8 cellular contexts compared by ENCODE assay signal in the genomic region with DNA sequence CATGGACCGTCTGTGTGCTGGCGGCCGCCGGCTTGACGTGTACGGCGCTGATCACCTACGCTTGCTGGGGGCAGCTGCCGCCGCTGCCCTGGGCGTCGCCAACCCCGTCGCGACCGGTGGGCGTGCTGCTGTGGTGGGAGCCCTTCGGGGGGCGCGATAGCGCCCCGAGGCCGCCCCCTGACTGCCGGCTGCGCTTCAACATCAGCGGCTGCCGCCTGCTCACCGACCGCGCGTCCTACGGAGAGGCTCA. TPM values are rescaled to one million over a fixed set of nuclear protein-coding genes. Genes with fewer than 3 reads are reported as not detected.
DNase-seq lines count a peak whose midpoint lies in the region; FAIRE-seq and TF ChIP-seq lines count a peak whose summit lies in the region.

No MANE protein-coding gene starts in this region.

- H2BK20ac ChIP-seq in H1 (ENCODE audit: low read length): no peak overlapping the region

- H3K9me3 ChIP-seq in KOPT-K1 (ENCODE audit: insufficient read depth, low read length, poor library complexity, severe bottlenecking) (no peaks in the 10 kb centered on the region), H1 (ENCODE audit: insufficient read depth in 2 of 2, low read depth in 1 of 2, low read length in 1 of 2) (no peaks in the 10 kb centered on the region), neutrophil (no peaks in the 10 kb centered on the region)

- peak overlapping the region; percentile 43; the same call in 1 of the 2 replicates for H2AFZ ChIP-seq in H1 (ENCODE audit: low read length)

- TF ChIP-seq RAD21 in H1 (IDR thresholded peaks at IDR 0.05 in 1 of 2, conservative IDR thresholded peaks at IDR 0.05 in 1 of 2; ENCODE audit: low read depth in 2 of 2, low read length in 2 of 2): no peak

- no peak overlapping the region for H3K4ac ChIP-seq in H1 (replicated peaks; ENCODE audit: insufficient read length, low read depth, low read length)

- H4K8ac ChIP-seq in H1 (ENCODE audit: extremely low read depth, insufficient read depth, low read length): peak overlapping the region; percentile 78

- no peak overlapping the region for H2BK120ac ChIP-seq in H1 (replicated peaks; ENCODE audit: low read depth, low read length)

- no peak overlapping the region for H2AK5ac ChIP-seq in H1 (ENCODE audit: low read depth, low read length)

- H4K5ac ChIP-seq in H1 (ENCODE audit: insufficient read length, low read depth, low read length): no peak overlapping the region

- POLR2A ChIA-PET in H1 (lab: Charles Lee; ENCODE audit: partially characterized antibody): interaction anchor here (0.9 to 1.2 kb wide), 4 partner anchors 23 to 523 kb away, joined by 3 read pairs; a partner anchor contains a TSS

- H3K56ac ChIP-seq in H1 (replicated peaks; ENCODE audit: insufficient read length, low read depth, low read length): no peak overlapping the region

- H2BK15ac ChIP-seq in H1 (ENCODE audit: low read length): no peak overlapping the region

- TF ChIP-seq POLR2A in H1 (IDR thresholded peaks at IDR 0.05; ENCODE audit: control extremely low read depth in 1 of 2, low read depth in 2 of 2, low read length in 2 of 2): no peak

- H2BK5ac ChIP-seq in H1 (ENCODE audit: low read depth, low read length): no peak overlapping the region

- intact Hi-C loops in posterior cingulate gyrus (cut with DNase I): no loop called here

- H3K18ac ChIP-seq in H1 (ENCODE audit: extremely low read depth, low read length): no peak overlapping the region

- no peaks in the 10 kb centered on the region for H3K79me2 ChIP-seq in H1 (ENCODE audit: control insufficient read depth in 1 of 2, insufficient read depth in 2 of 2, low read length in 2 of 2)

- peak overlapping the region; percentile 68 to 87 for H3K4me2 ChIP-seq in H1 (ENCODE audit: insufficient read depth in 1 of 2, low read depth in 2 of 2, low read length in 2 of 2)

- H2BK12ac ChIP-seq in H1 (ENCODE audit: low read depth, low read length): no peak overlapping the region

- no peak overlapping the region for H3K23ac ChIP-seq in H1 (ENCODE audit: insufficient read length)

- H3K27me3 ChIP-seq in H1 (replicated peaks in 1 of 4; ENCODE audit: control insufficient read depth in 3 of 4, extremely low read depth in 1 of 4, insufficient read depth in 3 of 4, low read length in 3 of 4) (peaks cover 6 to 20% (median 18%) of the 10 kb centered on the region in 4 experiments), neutrophil (no peaks in the 10 kb centered on the region)

- DNase-seq in activated T-cell treated with anti-CD3 and anti-CD28 coated beads for 4 hours (peak; percentile 1), H1 (ENCODE audit: low read depth in 1 of 2, low spot score in 2 of 2) (no peak), GF-D8 (lab: John Stamatoyannopoulos, UW) (no peak), OCI-M1 (lab: John Stamatoyannopoulos, UW) (no peak), posterior cingulate gyrus (no peak)
- no peak for DNase-seq in activated T-cell treated with anti-CD3 and anti-CD28 coated beads, Interleukin-2, amount 50 U/mL, for 1 hour

- CTCF ChIA-PET in H1 (lab: Charles Lee; ENCODE audit: partially characterized antibody): interaction anchor here (0.8 to 1.4 kb wide), 3 partner anchors 11 to 772 kb away, joined by 3 to 4 read pairs (median 3); no protein-coding TSS in a partner anchor

- 0 out of 2 replicates have a peak, but pooled peaks cover 2% of the 10 kb centered on the region for H3K79me1 ChIP-seq in H1 (ENCODE audit: low read depth, low read length)

- WGBS in H1 (ENCODE audit: extremely low coverage in 1 of 2, insufficient coverage in 1 of 2, insufficient read length in 1 of 2, insufficient replicate concordance in 2 of 2, low coverage in 1 of 2, low lambda C conversion rate in 2 of 2, missing lambda C conversion rate in 1 of 2), 2 experiments: 0% methylated on average over 3 of the region's 32 CpGs; no CpG with 5 or more reads in 1 of the 2 experiments

- H4K20me1 ChIP-seq in H1 (replicated peaks in 1 of 2; ENCODE audit: control insufficient read depth in 1 of 2, insufficient read depth in 2 of 2, low read length in 2 of 2): peaks cover 0 to 3% of the 10 kb centered on the region in 2 experiments

- H3K14ac ChIP-seq in H1 (ENCODE audit: insufficient read length): no peak overlapping the region

- no peak overlapping the region for H4K91ac ChIP-seq in H1 (replicated peaks; ENCODE audit: insufficient read length, low read length)

- H3K27ac ChIP-seq in KOPT-K1 (ENCODE audit: low read depth, low read length, poor library complexity, severe bottlenecking): peak overlapping the region; percentile 95
- no peak overlapping the region for H3K27ac ChIP-seq in H1 (ENCODE audit: low read depth, low read length)
- H3K27ac ChIP-seq in neutrophil: peak overlapping the region; percentile 92

- H3K36me3 ChIP-seq in KOPT-K1 (ENCODE audit: insufficient read depth, low read length) (peaks cover 28% of the 10 kb centered on the region), H1 (ENCODE audit: control insufficient read depth in 2 of 4, insufficient read depth in 4 of 4, low read length in 3 of 4) (no peaks in the 10 kb centered on the region), neutrophil (no peaks in the 10 kb centered on the region)

- TF ChIP-seq CTCF in H1 (IDR thresholded peaks at IDR 0.05; ENCODE audit: control extremely low read depth in 1 of 3, insufficient read depth in 1 of 3, low read depth in 1 of 3, low read length in 3 of 3): no peak
- no peak for TF ChIP-seq CTCF in neutrophil (IDR thresholded peaks at IDR 0.05)

- no peak for FAIRE-seq in H1 (lab: Jason Lieb, UNC)

- H3K4me1 ChIP-seq in H1 (replicated peaks in 1 of 4; ENCODE audit: control insufficient read depth in 3 of 4, insufficient read depth in 4 of 4, low read length in 3 of 4): peaks cover 5 to 9% (median 8%) of the 10 kb centered on the region in 4 experiments; a peak in 6 of 7 replicates
- H3K4me1 ChIP-seq in neutrophil (ENCODE audit: control insufficient read depth in 1 of 2, insufficient read depth in 1 of 2, low read depth in 1 of 2, low read length in 1 of 2): peaks cover 52 to 56% of the 10 kb centered on the region in 2 experiments

- peak overlapping the region; percentile 50 to 75 (median 57) for H3K4me3 ChIP-seq in H1 (ENCODE audit: extremely low read depth in 1 of 4, insufficient read depth in 2 of 4, low read depth in 3 of 4, low read length in 4 of 4)
- H3K4me3 ChIP-seq in neutrophil (ENCODE audit: low read depth in 1 of 2, low read length in 1 of 2): peak overlapping the region; percentile 79 to 82

- H3K9ac ChIP-seq in H1 (replicated peaks in 1 of 4; ENCODE audit: extremely low read depth in 1 of 4, low read depth in 3 of 4, low read length in 3 of 4): peak overlapping the region in 3 of 4 experiments; percentile 27 to 79 (median 46); a peak in 5 of 7 replicates

- no peak for TF ChIP-seq EP300 in H1 (IDR thresholded peaks at IDR 0.05; ENCODE audit: borderline replicate concordance in 1 of 2, low read depth in 2 of 2, low read length in 2 of 2)

- peaks cover 18% of the 10 kb centered on the region for H3K23me2 ChIP-seq in H1 (ENCODE audit: low read depth, low read length)

RNA-seq across cellular contexts. Expression of a gene that starts 0.8 kb away (rescaled TPM):
- 7.0 and 8.0 TPM in 2 replicates for total RNA-seq in H1 (2021; fragmentation: NEBNext Ultra II Directional; extraction: Animal tissue kit (Norgen Biotek cat#: 25700))
- polyA plus RNA-seq in H1 (2011; rRNA removed): 2.6 and 3.2 TPM in 2 replicates
- polyA plus RNA-seq in H1 (2011; cell fraction: cytosol; rRNA removed): 2.8 TPM
- polyA plus RNA-seq in H1 (2011; cell fraction: nucleus; rRNA removed): 2.8 TPM
- 2.6 to 3.8 TPM (median 3.1 TPM) in 4 replicates for polyA plus RNA-seq in H1 (2012, experiment 1 of 2)
- 1.9 TPM for polyA plus RNA-seq in H1 (2012, experiment 2 of 2)
- polyA plus RNA-seq in H1 (2013, experiment 1 of 2): 6.6 TPM
- 7.0 TPM for polyA plus RNA-seq in H1 (2013, experiment 2 of 2)
- polyA minus RNA-seq in H1 (2011; rRNA and poly(A)+ RNA removed): 3.5 and 5.3 TPM in 2 replicates
- 3.5 TPM for polyA minus RNA-seq in H1 (2011; cell fraction: cytosol; rRNA and poly(A)+ RNA removed)
- polyA minus RNA-seq in H1 (2011; cell fraction: nucleus; rRNA and poly(A)+ RNA removed): 5.2 TPM

RNA-seq across cellular contexts. Expression of a gene that starts 22.7 kb away (rescaled TPM):
- 0.52 and 0.80 TPM in 2 replicates for total RNA-seq in H1 (2021; fragmentation: NEBNext Ultra II Directional; extraction: Animal tissue kit (Norgen Biotek cat#: 25700))
- 0.51 and 0.57 TPM in 2 replicates for polyA plus RNA-seq in H1 (2011; rRNA removed)
- polyA plus RNA-seq in H1 (2011; cell fraction: cytosol; rRNA removed): 0.48 TPM
- 0.98 TPM for polyA plus RNA-seq in H1 (2011; cell fraction: nucleus; rRNA removed)
- 0.22 to 0.68 TPM (median 0.51 TPM) in 4 replicates for polyA plus RNA-seq in H1 (2012, experiment 1 of 2)
- polyA plus RNA-seq in H1 (2012, experiment 2 of 2): 0.10 TPM
- 0.26 TPM for polyA plus RNA-seq in H1 (2013, experiment 1 of 2)
- polyA plus RNA-seq in H1 (2013, experiment 2 of 2): 0.33 TPM
- polyA minus RNA-seq in H1 (2011; rRNA and poly(A)+ RNA removed): 0.69 and 1.00 TPM in 2 replicates
- polyA minus RNA-seq in H1 (2011; cell fraction: cytosol; rRNA and poly(A)+ RNA removed): 0.95 TPM
- 2.0 TPM for polyA minus RNA-seq in H1 (2011; cell fraction: nucleus; rRNA and poly(A)+ RNA removed)

RNA-seq across cellular contexts. Expression of a gene that starts 32.2 kb away (rescaled TPM):
- total RNA-seq in H1 (2021; fragmentation: NEBNext Ultra II Directional; extraction: Animal tissue kit (Norgen Biotek cat#: 25700)): not detected in 2 replicates
- not detected in 2 replicates for polyA plus RNA-seq in H1 (2011; rRNA removed)
- not detected for polyA plus RNA-seq in H1 (2011; cell fraction: cytosol; rRNA removed)
- polyA plus RNA-seq in H1 (2011; cell fraction: nucleus; rRNA removed): not detected
- polyA plus RNA-seq in H1 (2012, experiment 1 of 2): not detected in 4 replicates
- not detected for polyA plus RNA-seq in H1 (2012, experiment 2 of 2)
- not detected for polyA plus RNA-seq in H1 (2013, experiment 1 of 2)
- not detected for polyA plus RNA-seq in H1 (2013, experiment 2 of 2)
- not detected in 2 replicates for polyA minus RNA-seq in H1 (2011; rRNA and poly(A)+ RNA removed)
- polyA minus RNA-seq in H1 (2011; cell fraction: cytosol; rRNA and poly(A)+ RNA removed): not detected
- polyA minus RNA-seq in H1 (2011; cell fraction: nucleus; rRNA and poly(A)+ RNA removed): not detected

RNA-seq across cellular contexts. Expression of a gene that starts 50.7 kb away (rescaled TPM):
- 10.2 and 12.2 TPM in 2 replicates for total RNA-seq in H1 (2021; fragmentation: NEBNext Ultra II Directional; extraction: Animal tissue kit (Norgen Biotek cat#: 25700))
- polyA plus RNA-seq in H1 (2011; rRNA removed): 4.6 and 7.4 TPM in 2 replicates
- polyA plus RNA-seq in H1 (2011; cell fraction: cytosol; rRNA removed): 8.4 TPM
- polyA plus RNA-seq in H1 (2011; cell fraction: nucleus; rRNA removed): 6.1 TPM
- 5.8 to 12.3 TPM (median 7.4 TPM) in 4 replicates for polyA plus RNA-seq in H1 (2012, experiment 1 of 2)
- polyA plus RNA-seq in H1 (2012, experiment 2 of 2): 3.4 TPM
- polyA plus RNA-seq in H1 (2013, experiment 1 of 2): 23.4 TPM
- 22.4 TPM for polyA plus RNA-seq in H1 (2013, experiment 2 of 2)
- 9.8 and 12.1 TPM in 2 replicates for polyA minus RNA-seq in H1 (2011; rRNA and poly(A)+ RNA removed)
- polyA minus RNA-seq in H1 (2011; cell fraction: cytosol; rRNA and poly(A)+ RNA removed): 5.7 TPM
- 16.3 TPM for polyA minus RNA-seq in H1 (2011; cell fraction: nucleus; rRNA and poly(A)+ RNA removed)

RNA-seq across cellular contexts. Expression of a gene that starts 50.9 kb away (rescaled TPM):
- total RNA-seq in H1 (2021; fragmentation: NEBNext Ultra II Directional; extraction: Animal tissue kit (Norgen Biotek cat#: 25700)): 40.1 and 43.4 TPM in 2 replicates
- polyA plus RNA-seq in H1 (2011; rRNA removed): 5.2 and 7.2 TPM in 2 replicates
- 10.4 TPM for polyA plus RNA-seq in H1 (2011; cell fraction: cytosol; rRNA removed)
- polyA plus RNA-seq in H1 (2011; cell fraction: nucleus; rRNA removed): 6.8 TPM
- polyA plus RNA-seq in H1 (2012, experiment 1 of 2): 14.5 to 27.3 TPM (median 17.4 TPM) in 4 replicates
- 1.4 TPM for polyA plus RNA-seq in H1 (2012, experiment 2 of 2)
- 16.4 TPM for polyA plus RNA-seq in H1 (2013, experiment 1 of 2)
- 15.2 TPM for polyA plus RNA-seq in H1 (2013, experiment 2 of 2)
- polyA minus RNA-seq in H1 (2011; rRNA and poly(A)+ RNA removed): 13.4 and 16.6 TPM in 2 replicates
- polyA minus RNA-seq in H1 (2011; cell fraction: cytosol; rRNA and poly(A)+ RNA removed): 12.9 TPM
- 22.4 TPM for polyA minus RNA-seq in H1 (2011; cell fraction: nucleus; rRNA and poly(A)+ RNA removed)
